ENCODE assay signal across 9 cellular contexts in the genomic region with DNA sequence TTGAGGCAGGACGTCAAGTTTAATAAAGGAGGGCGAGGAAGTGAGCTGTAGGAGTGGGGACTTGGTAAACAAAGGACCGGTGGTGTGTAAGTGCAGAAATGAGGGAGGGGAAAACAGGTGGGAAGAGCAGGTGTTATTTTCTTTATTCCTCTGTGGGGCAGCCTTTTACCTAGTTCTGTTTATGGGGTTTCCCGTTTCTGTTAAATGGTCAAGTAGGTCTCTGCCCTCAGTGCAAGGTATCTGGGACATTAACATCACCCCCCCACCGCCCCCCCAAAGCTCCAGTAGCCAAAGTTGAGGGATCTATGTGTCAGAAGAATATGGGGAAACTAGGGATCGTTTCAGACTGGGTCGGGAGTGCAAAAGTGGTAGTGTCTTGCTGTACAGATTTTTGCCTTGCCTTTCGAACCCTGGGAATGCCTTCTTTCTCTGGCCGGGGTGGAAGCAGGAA.
A peak's percentile ranks its signal among the peaks of the same experiment; 100 is the strongest.
DNase-seq lines count a peak whose midpoint lies in the region; ATAC-seq, FAIRE-seq and TF ChIP-seq lines count a peak whose summit lies in the region.
"Had no signal": no experiment of that assay in that cellular context is flagged by ENCODE, and none has a peak within 500 bp of the region (broad histone marks: within the 10 kb centered on the region; RNA-seq: fewer than 3 reads in every experiment).

No MANE protein-coding gene starts in this region.

- H3K4me2 ChIP-seq in parathyroid adenoma (ENCODE audit: low read length): peak overlapping the region; percentile 98

- no peaks in the 10 kb centered on the region for H3K9me3 ChIP-seq in NT2/D1 (ENCODE audit: insufficient read depth, low read length)
- H3K9me3 ChIP-seq in endocrine pancreas (ENCODE audit: control insufficient read depth, low read length): no peaks in the 10 kb centered on the region
- no peaks in the 10 kb centered on the region for H3K9me3 ChIP-seq in parathyroid adenoma (ENCODE audit: control insufficient read depth, low read length)

- peaks cover 3% of the 10 kb centered on the region for H3K79me2 ChIP-seq in parathyroid adenoma

- peak overlapping the region; percentile 96 for H2AFZ ChIP-seq in parathyroid adenoma

- H3K27me3 ChIP-seq in NT2/D1 (ENCODE audit: insufficient read depth, insufficient read length) (no peaks in the 10 kb centered on the region), endocrine pancreas (ENCODE audit: control insufficient read depth, insufficient read depth, low read length) (no peaks in the 10 kb centered on the region), parathyroid adenoma (ENCODE audit: control insufficient read depth, insufficient read depth, low read length) (no peaks in the 10 kb centered on the region)

- H3K36me3 ChIP-seq in NT2/D1 (ENCODE audit: insufficient read depth, insufficient read length, low read length) (no peaks in the 10 kb centered on the region), endocrine pancreas (ENCODE audit: control insufficient read depth, insufficient read depth, low read length) (no peaks in the 10 kb centered on the region), parathyroid adenoma (ENCODE audit: control insufficient read depth, insufficient read depth, low read length) (no peaks in the 10 kb centered on the region)

- peak overlapping the region; percentile 72 for H3K27ac ChIP-seq in parathyroid adenoma

- DNase-seq in NCI-H82 (lab: John Stamatoyannopoulos, UW): peak; percentile 52
- no peak for DNase-seq in NCI-H82 treated with DMSO at 0.1 percent for 48 hours (lab: John Stamatoyannopoulos, UW; ENCODE audit: unreplicated experiment)
- DNase-seq in NT2/D1 (ENCODE audit: low read depth, low spot score): no peak
- DNase-seq in GM19239 (ENCODE audit: insufficient read length, low spot score): no peak

- no peaks in the 10 kb centered on the region for H3K4me1 ChIP-seq in NT2/D1 (ENCODE audit: insufficient read depth, insufficient read length)
- H3K4me1 ChIP-seq in endocrine pancreas (ENCODE audit: control insufficient read depth, insufficient read depth, low read length): no peaks in the 10 kb centered on the region
- H3K4me1 ChIP-seq in parathyroid adenoma: no peaks in the 10 kb centered on the region

- ATAC-seq in GM21515 (IDR thresholded peaks at IDR 0.05; ENCODE audit: unreplicated experiment) (no peak), HG02852 (IDR thresholded peaks at IDR 0.05; ENCODE audit: unreplicated experiment) (no peak)

- no peak for TF ChIP-seq CTCF in parathyroid adenoma (IDR thresholded peaks at IDR 0.05)

- FAIRE-seq in GM19239 (lab: Jason Lieb, UNC): no peak
- FAIRE-seq: G401.6 had no signal

- H3K9ac ChIP-seq in NT2/D1 (ENCODE audit: insufficient read length, low read depth): peak overlapping the region; percentile 65
- no peak overlapping the region for H3K9ac ChIP-seq in endocrine pancreas (ENCODE audit: control insufficient read depth, insufficient read depth, low read length)
- H3K9ac ChIP-seq in parathyroid adenoma: no peak overlapping the region

- H3K4me3 ChIP-seq in NT2/D1 (ENCODE audit: insufficient read length, low read depth) (peak overlapping the region; percentile 41), endocrine pancreas (ENCODE audit: control insufficient read depth, insufficient read depth, low read length) (peak overlapping the region; percentile 57), parathyroid adenoma (ENCODE audit: low read depth, low read length) (peak overlapping the region; percentile 69)
